ENCODE assay signal across 2 cellular contexts in genomic region chr6:73642530-73642929, GRCh38.
TF ChIP-seq lines count a peak whose summit lies in the region.

No MANE protein-coding gene starts in this region.

TF ChIP-seq in HEK293T, 16 proteins besides CTCF, POLR2A, EP300 and RAD21 (continued from another document):
- peak; percentile 53; the same call in 1 of the 2 replicates for TF ChIP-seq PKNOX1 (IDR thresholded peaks at IDR 0.05)

TF ChIP-seq in GM12878, 131 proteins besides CTCF, POLR2A, EP300 and RAD21 (continued from another document):
- TF ChIP-seq RB1 (IDR thresholded peaks at IDR 0.05; ENCODE audit: borderline replicate concordance): no peak
- TF ChIP-seq PBX3 (IDR thresholded peaks at IDR 0.05; ENCODE audit: insufficient replicate concordance, low read depth, low read length): no peak
- TF ChIP-seq IRF5 (IDR thresholded peaks at IDR 0.05; ENCODE audit: borderline replicate concordance): no peak
- TF ChIP-seq YBX1 (IDR thresholded peaks at IDR 0.05): no peak
- no peak for TF ChIP-seq BCL3 (IDR thresholded peaks at IDR 0.05; ENCODE audit: borderline replicate concordance, insufficient read depth, low read depth, low read length, poor library complexity, severe bottlenecking)
- no peak for TF ChIP-seq SREBF2 (IDR thresholded peaks at IDR 0.05; ENCODE audit: low read length)
- TF ChIP-seq BCL11A (IDR thresholded peaks at IDR 0.05; ENCODE audit: low read depth, low read length): no peak
- no peak for TF ChIP-seq ZNF384 (IDR thresholded peaks at IDR 0.05; ENCODE audit: borderline replicate concordance, low read depth, low read length)
- no peak for TF ChIP-seq CHD1 (IDR thresholded peaks at IDR 0.05; ENCODE audit: low read depth, low read length)
- TF ChIP-seq STAT3 (IDR thresholded peaks at IDR 0.05; ENCODE audit: low read depth, low read length): no peak
- TF ChIP-seq HDGF (IDR thresholded peaks at IDR 0.05): no peak
- TF ChIP-seq ZBED1 (IDR thresholded peaks at IDR 0.05; ENCODE audit: borderline replicate concordance): no peak
- TF ChIP-seq TBL1XR1 (IDR thresholded peaks at IDR 0.05; ENCODE audit: low read depth, low read length): no peak
- no peak for TF ChIP-seq NR2C1 (IDR thresholded peaks at IDR 0.05)
